ENCODE assay signal across 9 cellular contexts in the genomic region with DNA sequence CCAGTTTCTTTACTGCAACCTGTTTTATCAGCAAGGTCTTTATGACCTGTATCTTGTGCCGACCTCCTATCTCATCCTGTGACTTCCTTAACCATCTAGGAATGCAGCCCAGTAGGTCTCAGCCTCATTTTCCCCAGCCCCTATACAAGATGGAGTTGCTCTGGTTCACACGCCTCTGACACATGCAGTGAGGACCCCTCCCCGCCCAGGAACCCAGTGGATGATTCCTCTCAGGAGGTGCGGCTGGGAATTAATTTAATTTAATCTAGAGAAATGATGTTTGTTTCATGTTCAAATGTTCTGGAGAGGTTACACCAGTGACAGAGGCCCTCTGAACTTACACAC. TPM values are rescaled to one million over a fixed set of nuclear protein-coding genes. Genes with fewer than 3 reads are reported as not detected.
DNase-seq lines count a peak whose midpoint lies in the region; ATAC-seq and TF ChIP-seq lines count a peak whose summit lies in the region.
"Had no signal": no experiment of that assay in that cellular context is flagged by ENCODE, and none has a peak within 500 bp of the region (broad histone marks: within the 10 kb centered on the region; RNA-seq: fewer than 3 reads in every experiment).

No MANE protein-coding gene starts in this region.

- no peak for ATAC-seq in stimulated activated naive CD8-positive, alpha-beta T cell treated with anti-CD3 and anti-CD28 coated beads, Interleukin-15, amount 100 ng/mL, for 72 hours
- ATAC-seq in HG03139 (IDR thresholded peaks at IDR 0.05; ENCODE audit: unreplicated experiment): no peak

- 70 to 81% methylated on average over 4 of the region's 4 CpGs for WGBS in esophagus squamous epithelium, 2 donors

- peaks cover 70% of the 10 kb centered on the region for H3K4me1 Mint-ChIP-seq in activated CD4-positive, alpha-beta T cell treated with anti-CD3 and anti-CD28 coated beads, Interleukin-2, amount 10 ng/mL, durations not matched to agents 7 days and 5 days
- H3K4me1 Mint-ChIP-seq in stimulated activated naive CD8-positive, alpha-beta T cell treated with anti-CD3 and anti-CD28 coated beads, Interleukin-15, amount 100 ng/mL, for 72 hours: peaks cover 45% of the 10 kb centered on the region

- peak overlapping the region; percentile 90 for H3K4me2 ChIP-seq in OCI-LY3 (ENCODE audit: low read length)

- no peaks in the 10 kb centered on the region for H3K27me3 Mint-ChIP-seq in activated CD4-positive, alpha-beta T cell treated with anti-CD3 and anti-CD28 coated beads, Interleukin-2, amount 10 ng/mL, durations not matched to agents 7 days and 5 days
- no peaks in the 10 kb centered on the region for H3K27me3 Mint-ChIP-seq in stimulated activated naive CD8-positive, alpha-beta T cell treated with anti-CD3 and anti-CD28 coated beads, Interleukin-15, amount 100 ng/mL, for 72 hours

- H3K4me3 ChIP-seq in OCI-LY3 (ENCODE audit: low read length): peak overlapping the region; percentile 85
- no peak overlapping the region for H3K4me3 ChIP-seq in esophagus squamous epithelium

- CTCF ChIA-PET in activated CD4-positive, alpha-beta T cell treated with anti-CD3 and anti-CD28 coated beads, Interleukin-2, amount 10 ng/mL, durations not matched to agents 7 days and 5 days (lab: Charles Lee): interaction anchor here (0.6 to 3.4 kb wide), 8 partner anchors 12 to 521 kb away, joined by 3 to 14 read pairs (median 4); a partner anchor contains a TSS

- TF ChIP-seq POLR2A in esophagus squamous epithelium (IDR thresholded peaks at IDR 0.05): no peak

- peaks cover 13% of the 10 kb centered on the region for H3K4me1 ChIP-seq in OCI-LY3 (ENCODE audit: low read length)
- peaks cover 20 to 64% (median 33%) of the 10 kb centered on the region in 3 donors for H3K4me1 ChIP-seq in esophagus squamous epithelium

- peak overlapping the region; percentile 54 for H2AFZ ChIP-seq in OCI-LY3 (ENCODE audit: low read depth, low read length)

- peaks cover 3% of the 10 kb centered on the region for H3K36me3 Mint-ChIP-seq in activated CD4-positive, alpha-beta T cell treated with anti-CD3 and anti-CD28 coated beads, Interleukin-2, amount 10 ng/mL, durations not matched to agents 7 days and 5 days (ENCODE audit: low read depth)

- no peaks in the 10 kb centered on the region for H3K79me2 ChIP-seq in OCI-LY3 (ENCODE audit: low read length)

- H3K9ac ChIP-seq in OCI-LY3 (ENCODE audit: low read length): peak overlapping the region; percentile 95

- POLR2A ChIA-PET in activated CD4-positive, alpha-beta T cell treated with anti-CD3 and anti-CD28 coated beads, Interleukin-2, amount 10 ng/mL, durations not matched to agents 7 days and 5 days (lab: Charles Lee): interaction anchor here (1.0 to 1.4 kb wide), 2 partner anchors 43 to 457 kb away, joined by 3 to 4 read pairs; a partner anchor contains a TSS

- H3K27ac ChIP-seq in OCI-LY3 (ENCODE audit: low read length): peak overlapping the region; percentile 91
- peak overlapping the region; percentile 67 to 92 (median 79) for H3K27ac ChIP-seq in esophagus squamous epithelium

- no peaks in the 10 kb centered on the region for H3K9me3 ChIP-seq in OCI-LY3 (ENCODE audit: insufficient read depth, low read length)
- H3K9me3 ChIP-seq in esophagus squamous epithelium: no peaks in the 10 kb centered on the region

- H3K9me3 Mint-ChIP-seq in activated CD4-positive, alpha-beta T cell treated with anti-CD3 and anti-CD28 coated beads, Interleukin-2, amount 10 ng/mL, durations not matched to agents 7 days and 5 days: no peaks in the 10 kb centered on the region
- H3K9me3 Mint-ChIP-seq in stimulated activated naive CD8-positive, alpha-beta T cell treated with anti-CD3 and anti-CD28 coated beads, Interleukin-15, amount 100 ng/mL, for 72 hours: no peaks in the 10 kb centered on the region

- H3K36me3 ChIP-seq in OCI-LY3 (replicated peaks; ENCODE audit: low read depth, low read length) (no peaks in the 10 kb centered on the region), esophagus squamous epithelium (no peaks in the 10 kb centered on the region)

- H3K27ac Mint-ChIP-seq in activated CD4-positive, alpha-beta T cell treated with anti-CD3 and anti-CD28 coated beads, Interleukin-2, amount 10 ng/mL, durations not matched to agents 7 days and 5 days: peak overlapping the region; percentile 99
- H3K27ac Mint-ChIP-seq in stimulated activated naive CD8-positive, alpha-beta T cell treated with anti-CD3 and anti-CD28 coated beads, Interleukin-15, amount 100 ng/mL, for 72 hours: peak overlapping the region; percentile 99

- H3K27me3 ChIP-seq in OCI-LY3 (ENCODE audit: low read depth, low read length): no peaks in the 10 kb centered on the region
- no peaks in the 10 kb centered on the region for H3K27me3 ChIP-seq in esophagus squamous epithelium

- intact Hi-C loops in esophagus squamous epithelium (cut with DNase I): no loop called here

- H4K20me1 ChIP-seq in OCI-LY3 (ENCODE audit: insufficient read depth, low read length): no peaks in the 10 kb centered on the region

- TF ChIP-seq CTCF in OCI-LY3 (IDR thresholded peaks at IDR 0.05; ENCODE audit: low read depth, low read length) (no peak), esophagus squamous epithelium (IDR thresholded peaks at IDR 0.05) (no peak)

- peak overlapping the region; percentile 89 for H3K4me3 Mint-ChIP-seq in activated CD4-positive, alpha-beta T cell treated with anti-CD3 and anti-CD28 coated beads, Interleukin-2, amount 10 ng/mL, durations not matched to agents 7 days and 5 days
- peak overlapping the region; percentile 94 to 99 for H3K4me3 Mint-ChIP-seq in stimulated activated naive CD8-positive, alpha-beta T cell treated with anti-CD3 and anti-CD28 coated beads, Interleukin-15, amount 100 ng/mL, for 72 hours

- no peak for DNase-seq in activated CD4-positive, alpha-beta T cell treated with anti-CD3 and anti-CD28 coated beads, Interleukin-2, amount 10 ng/mL, durations not matched to agents 7 days and 5 days
- DNase-seq in activated CD4-positive, alpha-beta T cell treated with anti-CD3 and anti-CD28 coated beads for 48 hours: no peak
- DNase-seq in esophagus squamous epithelium (lab: John Stamatoyannopoulos, UW) (no peak), HK-2 (ENCODE audit: unreplicated experiment) (no peak), NCI-H774 (lab: John Stamatoyannopoulos, UW) (no peak)
- DNase-seq in stimulated activated naive CD8-positive, alpha-beta T cell treated with anti-CD3 and anti-CD28 coated beads, Interleukin-15, amount 100 ng/mL, for 72 hours: no peak
- DNase-seq: retina had no signal

RNA-seq across cellular contexts. Expression of a gene that starts 39.0 kb away (rescaled TPM):
- 100 to 1,000 TPM; 239 to 296 TPM for total RNA-seq in activated CD4-positive, alpha-beta T cell treated with anti-CD3 and anti-CD28 coated beads, Interleukin-2, amount 10 ng/mL, durations not matched to agents 7 days and 5 days
- 10 to 100 TPM; 39.8 to 50.0 (median 42.9) TPM for total RNA-seq in esophagus squamous epithelium

Comparison
In these comparisons a context has a peak if more than half of its experiments do, and no peak if none do; other contexts are left out.
1. RNA of a gene that starts 39.0 kb away (total RNA-seq): 239 to 296 TPM in activated CD4-positive, alpha-beta T cell treated with anti-CD3 and anti-CD28 coated beads, Interleukin-2, amount 10 ng/mL, durations not matched to agents 7 days and 5 days; 39.8 to 50.0 TPM in esophagus squamous epithelium; every median in the first group is over 4 times any median in the second.